8 cellular contexts compared by ENCODE assay signal in genomic region chr1:225653463-225654276, GRCh38. TPM values are rescaled to one million over a fixed set of nuclear protein-coding genes. Genes with fewer than 3 reads are reported as not detected.
A peak's percentile ranks its signal among the peaks of the same experiment; 100 is the strongest.
DNase-seq lines count a peak whose midpoint lies in the region; ATAC-seq and TF ChIP-seq lines count a peak whose summit lies in the region.

No MANE protein-coding gene starts in this region.

- no peak for TF ChIP-seq EP300 in ovary (IDR thresholded peaks at IDR 0.05)

- TF ChIP-seq CTCF in left ventricle myocardium inferior (IDR thresholded peaks at IDR 0.05; ENCODE audit: borderline replicate concordance), result no peak
- TF ChIP-seq CTCF in ovary (IDR thresholded peaks at IDR 0.05), result no peak

- no peaks in the 10 kb centered on the region for H3K36me3 ChIP-seq in left ventricle myocardium inferior
- no peaks in the 10 kb centered on the region for H3K36me3 ChIP-seq in ovary

- no peaks in the 10 kb centered on the region for H3K27me3 ChIP-seq in left ventricle myocardium inferior (ENCODE audit: low read depth)
- H3K27me3 ChIP-seq in ovary, result no peaks in the 10 kb centered on the region

- H3K4me3 ChIP-seq in left ventricle myocardium inferior (peak overlapping the region; percentile 91), ovary (peak overlapping the region; percentile 94)

- H3K9me3 ChIP-seq in left ventricle myocardium inferior (replicated peaks) (no peaks in the 10 kb centered on the region), ovary (no peaks in the 10 kb centered on the region)

- H3K4me1 ChIP-seq in left ventricle myocardium inferior (peaks cover 56% of the 10 kb centered on the region), ovary (ENCODE audit: insufficient read depth) (peaks cover 7% of the 10 kb centered on the region)

- intact Hi-C loops in left ventricle myocardium inferior (cut with micrococcal nuclease), result loop anchor here (10.0 kb wide), 1 partner anchor 121 kb away; the partner anchor contains the start of gene SRP9
- intact Hi-C loops in ovary (cut with DNase I), result loop anchor here (5.0 to 10.0 kb wide), 5 partner anchors 89 to 409 kb away; partner anchors contain the start of gene H3-3A (in 1 of the 4)

- DNase-seq in G401 (ENCODE audit: low spot score) (peak; percentile 67), NCI-H82 treated with DMSO at 0.1 percent for 48 hours (lab: John Stamatoyannopoulos, UW; ENCODE audit: unreplicated experiment) (peak; percentile 39), amygdala (lab: John Stamatoyannopoulos, UW) (peak in 51 of 56 donors; percentile 14 to 89 (median 73)), left ventricle myocardium inferior (peak; percentile 66), ovary (peak; percentile 75 to 87 (median 83)), RPMI8226 (no peak), GF-D8 (lab: John Stamatoyannopoulos, UW) (no peak)

- H3K27ac ChIP-seq in left ventricle myocardium inferior (replicated peaks), result peak overlapping the region; percentile 99
- H3K27ac ChIP-seq in ovary, result peak overlapping the region; percentile 96 to 99

- peak; percentile 33 for ATAC-seq in HG02885 (IDR thresholded peaks at IDR 0.05; ENCODE audit: poor library complexity, unreplicated experiment)

- in situ Hi-C loops in G401 (cut with HindIII; ENCODE audit: low sequenced_read_pairs), result no loop called here

- peak; percentile 68 for TF ChIP-seq POLR2A in ovary (IDR thresholded peaks at IDR 0.05)

- WGBS in ovary, 3 donors, result 1% methylated on average over 47 to 70 of the region's 70 CpGs

RNA-seq across cellular contexts. Expression of gene ENAH, which starts 0.7 kb away (rescaled TPM):
- total RNA-seq in G401 (2014; rRNA removed; shearing (Covaris generic)), result 46.0 and 90.0 TPM in 2 replicates
- total RNA-seq in left ventricle myocardium inferior (78.6 TPM), ovary (100 to 1,000 TPM in 1 of 7 donors, 10 to 100 TPM in 6; 33.4 to 112 (median 88.6) TPM)
- polyA plus RNA-seq in ovary, result 100 to 1,000 TPM in 1 of 2 donors, 10 to 100 TPM in 1; 40.1 to 137 TPM

Comparison
In these comparisons a context has a peak if more than half of its experiments do, and no peak if none do; other contexts are left out.
1. DNase-seq: peak in G401 (single experiment), NCI-H82 treated with DMSO at 0.1 percent for 48 hours (single experiment), amygdala (51 of 56), left ventricle myocardium inferior (single experiment) and ovary (5 of 5); none in RPMI8226 (single experiment) and GF-D8 (single experiment).